Comparison of ENCODE assay signal across 15 cellular contexts in genomic region chr1:98839840-98840239, GRCh38.
A peak's percentile ranks its signal among the peaks of the same experiment; 100 is the strongest.
DNase-seq lines count a peak whose midpoint lies in the region; ATAC-seq and TF ChIP-seq lines count a peak whose summit lies in the region.
"Had no signal": no experiment of that assay in that cellular context is flagged by ENCODE, and none has a peak within 500 bp of the region (broad histone marks: within the 10 kb centered on the region; RNA-seq: fewer than 3 reads in every experiment).

No MANE protein-coding gene starts in this region.

- H2AFZ ChIP-seq in mesenchymal stem cell (ENCODE audit: low read depth, low read length): no peak overlapping the region

- TF ChIP-seq CTCF in AG10803 (conservative IDR thresholded peaks at IDR 0.05; ENCODE audit: low read length) (no peak), HFFc6 (IDR thresholded peaks at IDR 0.05) (no peak), epithelial cell of esophagus (IDR thresholded peaks at IDR 0.05; ENCODE audit: insufficient read depth, low read depth, low read length, missing control alignments) (no peak), Caco-2 (IDR thresholded peaks at IDR 0.05; ENCODE audit: insufficient read depth in 1 of 2, low read depth in 1 of 2, low read length in 1 of 2, severe bottlenecking in 1 of 2, unreplicated experiment in 1 of 2) (no peak)

- no peaks in the 10 kb centered on the region for H3K9me3 ChIP-seq in mesenchymal stem cell (ENCODE audit: control insufficient read depth, low read length)
- no peaks in the 10 kb centered on the region for H3K9me3 ChIP-seq in Caco-2
- H3K9me3 ChIP-seq: A549 had no signal

- no peak overlapping the region for H2AK5ac ChIP-seq in mesenchymal stem cell (ENCODE audit: low read length, severe bottlenecking)

- intact Hi-C loops in Caco-2 (cut with micrococcal nuclease; ENCODE audit: unreplicated experiment): no loop called here

- H3K4me3 ChIP-seq in AG10803 (ENCODE audit: low read length): no peak overlapping the region
- no peak overlapping the region for H3K4me3 ChIP-seq in epithelial cell of esophagus (ENCODE audit: low read length)
- no peak overlapping the region for H3K4me3 ChIP-seq in mesenchymal stem cell (ENCODE audit: insufficient read depth in 1 of 2, low read depth in 1 of 2, low read length in 2 of 2)
- no peak overlapping the region for H3K4me3 ChIP-seq in Caco-2 (ENCODE audit: low read depth, low read length)
- H3K4me3 ChIP-seq: A549 had no signal

- H4K91ac ChIP-seq in mesenchymal stem cell (ENCODE audit: low read length): no peak overlapping the region

- no peak overlapping the region for H3K23ac ChIP-seq in mesenchymal stem cell (ENCODE audit: low read length in 2 of 2)

- no peak overlapping the region for H3K9ac ChIP-seq in mesenchymal stem cell (ENCODE audit: low read length)

- no peak overlapping the region for H3K27ac Mint-ChIP-seq in HFFc6
- H3K27ac Mint-ChIP-seq in Caco-2 (ENCODE audit: unreplicated experiment): no peak overlapping the region
- H3K27ac Mint-ChIP-seq: CD4-positive, alpha-beta T cell had no signal

- H3K4me3 Mint-ChIP-seq in HFFc6 (no peak overlapping the region), Caco-2 (ENCODE audit: unreplicated experiment) (no peak overlapping the region)
- H3K4me3 Mint-ChIP-seq: CD4-positive, alpha-beta T cell had no signal

- no peak overlapping the region for H3K18ac ChIP-seq in mesenchymal stem cell (ENCODE audit: low read depth in 1 of 2, low read length in 2 of 2)

- H4K8ac ChIP-seq in mesenchymal stem cell (ENCODE audit: low read length): no peak overlapping the region

- no peak overlapping the region for H3K14ac ChIP-seq in mesenchymal stem cell (ENCODE audit: low read length in 2 of 2)

- H3K36me3 ChIP-seq in mesenchymal stem cell (ENCODE audit: control insufficient read depth in 1 of 2, insufficient read depth in 2 of 2, low read depth in 1 of 2, low read length in 2 of 2): no peaks in the 10 kb centered on the region
- no peaks in the 10 kb centered on the region for H3K36me3 ChIP-seq in Caco-2 (ENCODE audit: control insufficient read depth, insufficient read depth, low read length)

- no peaks in the 10 kb centered on the region for H3K27me3 ChIP-seq in mesenchymal stem cell (ENCODE audit: control insufficient read depth in 1 of 2, insufficient read depth in 1 of 2, low read length in 2 of 2)
- H3K27me3 ChIP-seq in Caco-2 (replicated peaks; ENCODE audit: control insufficient read depth, insufficient read depth, low read length): no peaks in the 10 kb centered on the region

- H2BK5ac ChIP-seq in mesenchymal stem cell (ENCODE audit: low read depth, low read length, poor library complexity, severe bottlenecking): no peak overlapping the region

- no peaks in the 10 kb centered on the region for H3K36me3 Mint-ChIP-seq in HFFc6 (ENCODE audit: low read depth)
- H3K36me3 Mint-ChIP-seq in Caco-2 (ENCODE audit: insufficient read depth, unreplicated experiment): no peaks in the 10 kb centered on the region

- H3K27me3 Mint-ChIP-seq in HFFc6 (ENCODE audit: insufficient read depth): peaks cover 1% of the 10 kb centered on the region; the same call in 1 of the 2 replicates
- peaks cover 5% of the 10 kb centered on the region for H3K27me3 Mint-ChIP-seq in Caco-2 (ENCODE audit: insufficient read depth, unreplicated experiment)
- H3K27me3 Mint-ChIP-seq: CD4-positive, alpha-beta T cell had no signal

- H3K4me2 ChIP-seq in mesenchymal stem cell (ENCODE audit: low read length, poor library complexity, severe bottlenecking): no peak overlapping the region
- H3K4me2 ChIP-seq: A549 had no signal

- H3K4ac ChIP-seq in mesenchymal stem cell (ENCODE audit: low read depth in 1 of 2, low read length in 2 of 2): no peak overlapping the region

- H2BK12ac ChIP-seq in mesenchymal stem cell (ENCODE audit: low read length in 2 of 2): no peak overlapping the region

- POLR2A ChIA-PET in Caco-2 (lab: Charles Lee): no interaction called here

- BruUV-seq in Caco-2 (replicated peaks; lab: Mats Ljungman, UMichigan): no TSS peak

- H3K4me1 Mint-ChIP-seq in HFFc6 (ENCODE audit: low read depth) (peaks cover 4% of the 10 kb centered on the region), Caco-2 (ENCODE audit: low read depth, unreplicated experiment) (no peaks in the 10 kb centered on the region)

- no peak for ATAC-seq in GM21515 (IDR thresholded peaks at IDR 0.05; ENCODE audit: unreplicated experiment)
- ATAC-seq: A549, HCT116 had no signal

- no peak overlapping the region for H2BK120ac ChIP-seq in mesenchymal stem cell (ENCODE audit: low read depth, low read length)

- H3K4me1 ChIP-seq in mesenchymal stem cell (ENCODE audit: control insufficient read depth, insufficient read depth, low read depth, low read length) (peaks cover 2% of the 10 kb centered on the region), Caco-2 (no peaks in the 10 kb centered on the region)
- H3K4me1 ChIP-seq: A549 had no signal

- CTCF ChIA-PET in Caco-2 (lab: Charles Lee): no interaction called here

- H3K27ac ChIP-seq in mesenchymal stem cell (ENCODE audit: low read length, poor library complexity, severe bottlenecking): no peak overlapping the region
- H3K27ac ChIP-seq: A549 had no signal

- H3K9me3 Mint-ChIP-seq in HFFc6: no peaks in the 10 kb centered on the region
- no peaks in the 10 kb centered on the region for H3K9me3 Mint-ChIP-seq in Caco-2 (ENCODE audit: unreplicated experiment)

- WGBS in mesenchymal stem cell: 50% methylated on average over 1 of the region's 1 CpG

- no peaks in the 10 kb centered on the region for H3K79me1 ChIP-seq in mesenchymal stem cell (replicated peaks; ENCODE audit: low read length, poor library complexity, severe bottlenecking)

- in situ Hi-C loops in G401 (cut with HindIII; ENCODE audit: low sequenced_read_pairs): no loop called here

- no peak overlapping the region for H2BK15ac ChIP-seq in mesenchymal stem cell (ENCODE audit: low read depth, poor library complexity, severe bottlenecking)

- DNase-seq in AG10803 (ENCODE audit: low read depth): peak; percentile 38
- peak; percentile 2 for DNase-seq in HFFc6
- peak; percentile 13 for DNase-seq in epithelial cell of esophagus (ENCODE audit: low read depth)
- DNase-seq in mesenchymal stem cell: peak; percentile 18
- no peak for DNase-seq in Caco-2
- DNase-seq in NCI-H187 (lab: John Stamatoyannopoulos, UW): no peak
- DNase-seq in G401 (ENCODE audit: low spot score): no peak
- DNase-seq: CD4-positive, alpha-beta T cell; NCI-H1436 treated with DMSO at 0.1 percent for 48 hours; NCI-H2107; NCI-H345; NCI-H69 had no signal

Comparison
In these comparisons a context has a peak if more than half of its experiments do, and no peak if none do; other contexts are left out.
1. DNase-seq: peak in AG10803 (single experiment), HFFc6 (single experiment), epithelial cell of esophagus (single experiment) and mesenchymal stem cell (single experiment); none in Caco-2 (0 of 2), NCI-H187 (0 of 2) and G401 (single experiment).